8 cellular contexts compared by ENCODE assay signal in the genomic region with DNA sequence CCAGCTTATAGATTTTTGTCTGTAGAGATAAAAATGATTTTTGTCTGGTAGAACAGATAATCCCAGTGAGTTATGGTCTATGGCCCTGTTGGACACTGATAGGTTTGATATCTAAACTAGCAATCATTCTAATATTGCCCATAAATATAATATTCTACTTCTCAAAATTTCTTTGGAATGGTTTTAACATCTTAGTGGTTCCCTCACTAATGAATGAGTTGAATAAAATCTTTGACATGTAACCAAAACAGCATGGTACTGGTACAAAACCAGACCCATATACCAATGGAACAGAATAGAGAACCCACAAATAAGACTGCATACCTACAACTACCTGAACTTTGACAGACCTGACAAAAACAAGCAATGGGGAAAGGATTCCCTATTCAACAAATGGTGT.
"Had no signal": no experiment of that assay in that cellular context is flagged by ENCODE, and none has a peak within 500 bp of the region (broad histone marks: within the 10 kb centered on the region; RNA-seq: fewer than 3 reads in every experiment).

No MANE protein-coding gene starts in this region.

- H3K27ac ChIP-seq: GM23248 had no signal

- H3K9me3 ChIP-seq: HAP-1 had no signal

- H3K36me3 ChIP-seq: HAP-1 had no signal

- H3K4me1 ChIP-seq: HAP-1 had no signal

- H3K4me3 ChIP-seq: GM23248, GM23338, HAP-1 had no signal

- DNase-seq: GM23248, GOT3, H7, H9, HCEC 1CT, HFFc6 had no signal
